1 cellular context compared by ENCODE assay signal in genomic region chr9:105246656-105247162, GRCh38.
TF ChIP-seq lines count a peak whose summit lies in the region.

No MANE protein-coding gene starts in this region.

TF ChIP-seq in HepG2, 621 proteins besides CTCF, POLR2A, EP300 and RAD21:
- TF ChIP-seq ZSCAN12 (CRISPR knock-in tag; IDR thresholded peaks at IDR 0.05) (no peak), PHF21A (CRISPR knock-in tag; IDR thresholded peaks at IDR 0.05) (no peak), MLLT10 (CRISPR knock-in tag; IDR thresholded peaks at IDR 0.05) (no peak), SMARCC2 (IDR thresholded peaks at IDR 0.05) (no peak), THAP11 (CRISPR knock-in tag; IDR thresholded peaks at IDR 0.05) (no peak), KDM6A (CRISPR knock-in tag; IDR thresholded peaks at IDR 0.05; ENCODE audit: low read depth) (no peak), ZNF570 (CRISPR knock-in tag; IDR thresholded peaks at IDR 0.05; ENCODE audit: borderline replicate concordance) (no peak), HNF4A (CRISPR knock-in tag; IDR thresholded peaks at IDR 0.05) (no peak), PRDM4 (CRISPR knock-in tag; IDR thresholded peaks at IDR 0.05; ENCODE audit: borderline replicate concordance) (no peak), ZKSCAN5 (CRISPR knock-in tag; IDR thresholded peaks at IDR 0.05) (no peak), PCBP2 (optimal IDR thresholded peaks at IDR 0.05; ENCODE audit: low read depth, low read length, poor library complexity, severe bottlenecking) (no peak)
TF ChIP-seq in HepG2: peak in this region for 0.
